In genomic region chr1:26692793-26693490, GRCh38 we compare ENCODE assay signal across 1 cellular context.
TF ChIP-seq lines count a peak whose summit lies in the region.

No MANE protein-coding gene starts in this region.

TF ChIP-seq in H1, 55 proteins besides CTCF, POLR2A, EP300 and RAD21 (continued from another document):
- TF ChIP-seq CHD7 (IDR thresholded peaks at IDR 0.05; ENCODE audit: insufficient replicate concordance, low read length): no peak
- TF ChIP-seq HDAC2 (IDR thresholded peaks at IDR 0.05; ENCODE audit: borderline replicate concordance in 1 of 2, low read depth in 2 of 2, low read length in 2 of 2): peak in 1 of 2 experiments; percentile 90; a peak in 1 of 4 replicates
- TF ChIP-seq SIX5 (IDR thresholded peaks at IDR 0.05; ENCODE audit: low read depth, low read length): no peak
- TF ChIP-seq GABPA (IDR thresholded peaks at IDR 0.05; ENCODE audit: borderline replicate concordance, insufficient read depth, low read length): peak; percentile 45; the same call in 1 of the 2 replicates
- TF ChIP-seq CBX8 (IDR thresholded peaks at IDR 0.05; ENCODE audit: borderline replicate concordance, low read depth, low read length): no peak
- TF ChIP-seq KDM1A (IDR thresholded peaks at IDR 0.05; ENCODE audit: borderline replicate concordance, low read length): peak; percentile 96
- peak; percentile 90 for TF ChIP-seq MAX (IDR thresholded peaks at IDR 0.05)
- 0 out of 2 replicates have a peak, but pooled peaks have one; percentile 34 for TF ChIP-seq RBBP5 (IDR thresholded peaks at IDR 0.05; ENCODE audit: borderline replicate concordance, low read depth, low read length)
- no peak for TF ChIP-seq HDAC6 (IDR thresholded peaks at IDR 0.05; ENCODE audit: low read depth, low read length)
- TF ChIP-seq TEAD4 (IDR thresholded peaks at IDR 0.05; ENCODE audit: low read depth, low read length): peak; percentile 62
- no peak for TF ChIP-seq BRCA1 (IDR thresholded peaks at IDR 0.05; ENCODE audit: low read depth, low read length)
- no peak for TF ChIP-seq MAFK (IDR thresholded peaks at IDR 0.05; ENCODE audit: low read depth, low read length)
- no peak for TF ChIP-seq SIRT6 (IDR thresholded peaks at IDR 0.05; ENCODE audit: low read length)
- no peak for TF ChIP-seq ATF3 (IDR thresholded peaks at IDR 0.05; ENCODE audit: insufficient read depth, low read depth, low read length)
- TF ChIP-seq TAF1 (IDR thresholded peaks at IDR 0.05; ENCODE audit: low read depth, low read length): peak; percentile 80; the same call in 1 of the 2 replicates
- no peak for TF ChIP-seq CTBP2 (IDR thresholded peaks at IDR 0.05; ENCODE audit: borderline replicate concordance, insufficient read depth, insufficient read length, low read length)
- 0 out of 2 replicates have a peak, but pooled peaks have one; percentile 22 for TF ChIP-seq SRF (IDR thresholded peaks at IDR 0.05; ENCODE audit: low read depth, low read length)
- TF ChIP-seq SUZ12 (IDR thresholded peaks at IDR 0.05; ENCODE audit: low read length): no peak
- no peak for TF ChIP-seq EZH2 (IDR thresholded peaks at IDR 0.05; ENCODE audit: low read depth, low read length, severe bottlenecking)
- TF ChIP-seq CEBPB (IDR thresholded peaks at IDR 0.05; ENCODE audit: low read depth, low read length): no peak
- TF ChIP-seq CHD2 (IDR thresholded peaks at IDR 0.05; ENCODE audit: low read length): peak; percentile 81
- peak; percentile 45; the same call in 1 of the 2 replicates for TF ChIP-seq ATF2 (IDR thresholded peaks at IDR 0.05; ENCODE audit: low read length)
- no peak for TF ChIP-seq SAP30 (IDR thresholded peaks at IDR 0.05; ENCODE audit: insufficient read depth, insufficient replicate concordance, low read length)
- no peak for TF ChIP-seq CHD1 (IDR thresholded peaks at IDR 0.05; ENCODE audit: low read depth, low read length)
- TF ChIP-seq RFX5 (IDR thresholded peaks at IDR 0.05; ENCODE audit: borderline replicate concordance, low read depth, low read length): peak; percentile 69
- TF ChIP-seq ASH2L (IDR thresholded peaks at IDR 0.05; ENCODE audit: low read length): peak; percentile 59
- peak; percentile 71 for TF ChIP-seq BACH1 (IDR thresholded peaks at IDR 0.05; ENCODE audit: low read length)
- peak; percentile 20 to 83; a peak in 2 of 4 replicates for TF ChIP-seq SIN3A (conservative IDR thresholded peaks at IDR 0.05 in 1 of 2, IDR thresholded peaks at IDR 0.05 in 1 of 2; ENCODE audit: low read depth in 1 of 2, low read length in 2 of 2)
- TF ChIP-seq POLR2AphosphoS5 (IDR thresholded peaks at IDR 0.05; ENCODE audit: low read depth, low read length): peak; percentile 74
- no peak for TF ChIP-seq NANOG (IDR thresholded peaks at IDR 0.05; ENCODE audit: insufficient read depth, low read depth, low read length, poor library complexity, severe bottlenecking)
- no peak for TF ChIP-seq KDM5A (IDR thresholded peaks at IDR 0.05; ENCODE audit: low read length)
- TF ChIP-seq CBX5 (IDR thresholded peaks at IDR 0.05; ENCODE audit: low read depth, low read length): no peak
- TF ChIP-seq PHF8 (conservative IDR thresholded peaks at IDR 0.05; ENCODE audit: low read depth, low read length): peak; percentile 48
- TF ChIP-seq E2F6 (IDR thresholded peaks at IDR 0.05): peak; percentile 86
- peak; percentile 84 for TF ChIP-seq EGR1 (IDR thresholded peaks at IDR 0.05; ENCODE audit: borderline replicate concordance, low read depth, low read length)
- no peak for TF ChIP-seq NRF1 (IDR thresholded peaks at IDR 0.05; ENCODE audit: low read depth, low read length)
- 0 out of 2 replicates have a peak, but pooled peaks have one; percentile 24 for TF ChIP-seq USF2 (IDR thresholded peaks at IDR 0.05; ENCODE audit: low read length)
- no peak for TF ChIP-seq TAF7 (optimal IDR thresholded peaks at IDR 0.05; ENCODE audit: borderline replicate concordance, low read depth, low read length)
- TF ChIP-seq FOSL1 (IDR thresholded peaks at IDR 0.05; ENCODE audit: insufficient read depth, low read depth, low read length): no peak
- TF ChIP-seq RNF2 (IDR thresholded peaks at IDR 0.05; ENCODE audit: borderline replicate concordance, low read depth, low read length, missing control alignments, poor library complexity, severe bottlenecking): no peak
- TF ChIP-seq JUN (IDR thresholded peaks at IDR 0.05; ENCODE audit: low read depth, low read length): 0 out of 2 replicates have a peak, but pooled peaks have one; percentile 4
- peak; percentile 39 for TF ChIP-seq KDM4A (IDR thresholded peaks at IDR 0.05; ENCODE audit: low read depth, low read length, severe bottlenecking)
- no peak for TF ChIP-seq RXRA (IDR thresholded peaks at IDR 0.05; ENCODE audit: insufficient read depth, low read depth, low read length)
